In the genomic region with DNA sequence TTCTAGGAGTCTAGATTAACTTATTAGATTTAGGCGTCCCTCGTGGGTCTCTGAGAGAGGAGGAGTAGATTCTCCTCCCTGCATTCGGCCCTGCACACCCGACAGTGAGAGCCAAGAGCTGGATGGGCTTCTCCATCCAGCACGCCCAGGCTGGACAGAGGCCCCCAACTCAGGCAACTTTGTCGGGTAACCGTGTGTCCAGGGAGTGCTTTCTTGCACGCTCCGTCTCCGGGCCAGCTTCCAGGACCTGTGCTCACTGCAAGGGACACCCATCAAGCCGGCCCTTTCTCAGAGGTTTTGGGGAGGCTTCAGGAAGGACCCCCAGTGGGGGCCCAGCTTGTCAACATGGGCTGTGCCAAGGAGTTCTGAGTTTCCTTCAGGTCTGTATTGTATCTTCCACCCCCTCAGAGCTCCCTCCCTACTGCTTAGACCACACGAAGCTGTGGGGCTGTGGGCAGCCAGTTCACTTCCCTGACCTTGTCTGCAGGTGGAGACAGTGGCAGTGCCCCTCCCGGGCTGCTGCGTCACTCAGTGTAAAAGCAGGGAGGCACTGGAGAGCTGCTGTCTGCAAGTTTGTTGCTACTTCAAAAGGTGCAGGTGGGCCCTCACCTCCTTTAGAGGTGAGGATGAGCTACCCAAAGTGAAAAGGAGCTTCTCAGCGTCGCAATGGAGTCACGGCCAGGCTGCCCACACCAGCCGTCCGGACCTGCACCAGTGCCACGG, we compare ENCODE assay signal across 2 cellular contexts.
A peak's percentile ranks its signal among the peaks of the same experiment; 100 is the strongest.
TF ChIP-seq lines count a peak whose summit lies in the region.

No MANE protein-coding gene starts in this region.

TF ChIP-seq in Ishikawa, 13 proteins besides CTCF, POLR2A, EP300 and RAD21:
- TF ChIP-seq, protein P1, sequence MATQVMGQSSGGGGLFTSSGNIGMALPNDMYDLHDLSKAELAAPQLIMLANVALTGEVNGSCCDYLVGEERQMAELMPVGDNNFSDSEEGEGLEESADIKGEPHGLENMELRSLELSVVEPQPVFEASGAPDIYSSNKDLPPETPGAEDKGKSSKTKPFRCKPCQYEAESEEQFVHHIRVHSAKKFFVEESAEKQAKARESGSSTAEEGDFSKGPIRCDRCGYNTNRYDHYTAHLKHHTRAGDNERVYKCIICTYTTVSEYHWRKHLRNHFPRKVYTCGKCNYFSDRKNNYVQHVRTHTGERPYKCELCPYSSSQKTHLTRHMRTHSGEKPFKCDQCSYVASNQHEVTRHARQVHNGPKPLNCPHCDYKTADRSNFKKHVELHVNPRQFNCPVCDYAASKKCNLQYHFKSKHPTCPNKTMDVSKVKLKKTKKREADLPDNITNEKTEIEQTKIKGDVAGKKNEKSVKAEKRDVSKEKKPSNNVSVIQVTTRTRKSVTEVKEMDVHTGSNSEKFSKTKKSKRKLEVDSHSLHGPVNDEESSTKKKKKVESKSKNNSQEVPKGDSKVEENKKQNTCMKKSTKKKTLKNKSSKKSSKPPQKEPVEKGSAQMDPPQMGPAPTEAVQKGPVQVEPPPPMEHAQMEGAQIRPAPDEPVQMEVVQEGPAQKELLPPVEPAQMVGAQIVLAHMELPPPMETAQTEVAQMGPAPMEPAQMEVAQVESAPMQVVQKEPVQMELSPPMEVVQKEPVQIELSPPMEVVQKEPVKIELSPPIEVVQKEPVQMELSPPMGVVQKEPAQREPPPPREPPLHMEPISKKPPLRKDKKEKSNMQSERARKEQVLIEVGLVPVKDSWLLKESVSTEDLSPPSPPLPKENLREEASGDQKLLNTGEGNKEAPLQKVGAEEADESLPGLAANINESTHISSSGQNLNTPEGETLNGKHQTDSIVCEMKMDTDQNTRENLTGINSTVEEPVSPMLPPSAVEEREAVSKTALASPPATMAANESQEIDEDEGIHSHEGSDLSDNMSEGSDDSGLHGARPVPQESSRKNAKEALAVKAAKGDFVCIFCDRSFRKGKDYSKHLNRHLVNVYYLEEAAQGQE (IDR thresholded peaks at IDR 0.05; ENCODE audit: low read depth): peak; percentile 36; the same call in 1 of the 2 replicates
- no peak for TF ChIP-seq TCF12 (IDR thresholded peaks at IDR 0.05; ENCODE audit: low read depth)
- TF ChIP-seq, protein P2, sequence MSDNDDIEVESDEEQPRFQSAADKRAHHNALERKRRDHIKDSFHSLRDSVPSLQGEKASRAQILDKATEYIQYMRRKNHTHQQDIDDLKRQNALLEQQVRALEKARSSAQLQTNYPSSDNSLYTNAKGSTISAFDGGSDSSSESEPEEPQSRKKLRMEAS (IDR thresholded peaks at IDR 0.05): no peak

TF ChIP-seq in H1, 55 proteins besides CTCF, POLR2A, EP300 and RAD21:
- TF ChIP-seq SRF (IDR thresholded peaks at IDR 0.05; ENCODE audit: low read depth, low read length) (no peak), SP1 (IDR thresholded peaks at IDR 0.05; ENCODE audit: low read depth, low read length) (no peak), SIN3A (conservative IDR thresholded peaks at IDR 0.05 in 1 of 2, IDR thresholded peaks at IDR 0.05 in 1 of 2; ENCODE audit: low read depth in 1 of 2, low read length in 2 of 2) (no peak), TAF7 (optimal IDR thresholded peaks at IDR 0.05; ENCODE audit: borderline replicate concordance, low read depth, low read length) (no peak), RBBP5 (IDR thresholded peaks at IDR 0.05; ENCODE audit: borderline replicate concordance, low read depth, low read length) (no peak), KDM1A (IDR thresholded peaks at IDR 0.05; ENCODE audit: borderline replicate concordance, low read length) (no peak), BCL11A (IDR thresholded peaks at IDR 0.05; ENCODE audit: low read depth in 2 of 2, low read length in 2 of 2) (no peak), MAFK (IDR thresholded peaks at IDR 0.05; ENCODE audit: low read depth, low read length) (no peak), POU5F1 (IDR thresholded peaks at IDR 0.05; ENCODE audit: low read depth, low read length) (no peak), SIRT6 (IDR thresholded peaks at IDR 0.05; ENCODE audit: low read length) (no peak), RXRA (IDR thresholded peaks at IDR 0.05; ENCODE audit: insufficient read depth, low read depth, low read length) (no peak), CHD2 (IDR thresholded peaks at IDR 0.05; ENCODE audit: low read length) (no peak), HDAC2 (IDR thresholded peaks at IDR 0.05; ENCODE audit: borderline replicate concordance in 1 of 2, low read depth in 2 of 2, low read length in 2 of 2) (no peak)
- TF ChIP-seq, protein P3, sequence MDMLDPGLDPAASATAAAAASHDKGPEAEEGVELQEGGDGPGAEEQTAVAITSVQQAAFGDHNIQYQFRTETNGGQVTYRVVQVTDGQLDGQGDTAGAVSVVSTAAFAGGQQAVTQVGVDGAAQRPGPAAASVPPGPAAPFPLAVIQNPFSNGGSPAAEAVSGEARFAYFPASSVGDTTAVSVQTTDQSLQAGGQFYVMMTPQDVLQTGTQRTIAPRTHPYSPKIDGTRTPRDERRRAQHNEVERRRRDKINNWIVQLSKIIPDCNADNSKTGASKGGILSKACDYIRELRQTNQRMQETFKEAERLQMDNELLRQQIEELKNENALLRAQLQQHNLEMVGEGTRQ (IDR thresholded peaks at IDR 0.05; ENCODE audit: low read length): no peak
